Comparison of ENCODE assay signal across 1 cellular context in the genomic region with DNA sequence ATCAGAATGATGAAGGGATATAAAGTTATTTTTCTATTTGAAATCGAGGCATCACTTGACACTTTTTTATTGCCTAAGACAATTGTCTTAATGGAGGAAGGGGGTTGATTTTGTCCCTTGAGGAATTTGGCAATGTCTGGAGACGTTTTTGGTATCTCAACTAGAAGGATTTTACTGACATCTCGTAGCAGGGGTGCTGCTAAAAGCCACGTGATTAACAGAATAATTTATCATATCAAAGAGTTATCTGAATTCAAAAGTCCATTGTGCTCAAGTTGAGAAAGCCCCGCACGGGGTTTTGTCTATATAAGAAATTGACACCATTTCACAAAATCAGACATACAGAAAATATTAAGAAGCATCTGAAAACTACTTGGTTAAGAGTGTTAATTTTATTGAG.
TF ChIP-seq lines count a peak whose summit lies in the region.

No MANE protein-coding gene starts in this region.

TF ChIP-seq in GM23338, 12 proteins besides CTCF, POLR2A, EP300 and RAD21 (continued from another document):
- TF ChIP-seq, protein P1, sequence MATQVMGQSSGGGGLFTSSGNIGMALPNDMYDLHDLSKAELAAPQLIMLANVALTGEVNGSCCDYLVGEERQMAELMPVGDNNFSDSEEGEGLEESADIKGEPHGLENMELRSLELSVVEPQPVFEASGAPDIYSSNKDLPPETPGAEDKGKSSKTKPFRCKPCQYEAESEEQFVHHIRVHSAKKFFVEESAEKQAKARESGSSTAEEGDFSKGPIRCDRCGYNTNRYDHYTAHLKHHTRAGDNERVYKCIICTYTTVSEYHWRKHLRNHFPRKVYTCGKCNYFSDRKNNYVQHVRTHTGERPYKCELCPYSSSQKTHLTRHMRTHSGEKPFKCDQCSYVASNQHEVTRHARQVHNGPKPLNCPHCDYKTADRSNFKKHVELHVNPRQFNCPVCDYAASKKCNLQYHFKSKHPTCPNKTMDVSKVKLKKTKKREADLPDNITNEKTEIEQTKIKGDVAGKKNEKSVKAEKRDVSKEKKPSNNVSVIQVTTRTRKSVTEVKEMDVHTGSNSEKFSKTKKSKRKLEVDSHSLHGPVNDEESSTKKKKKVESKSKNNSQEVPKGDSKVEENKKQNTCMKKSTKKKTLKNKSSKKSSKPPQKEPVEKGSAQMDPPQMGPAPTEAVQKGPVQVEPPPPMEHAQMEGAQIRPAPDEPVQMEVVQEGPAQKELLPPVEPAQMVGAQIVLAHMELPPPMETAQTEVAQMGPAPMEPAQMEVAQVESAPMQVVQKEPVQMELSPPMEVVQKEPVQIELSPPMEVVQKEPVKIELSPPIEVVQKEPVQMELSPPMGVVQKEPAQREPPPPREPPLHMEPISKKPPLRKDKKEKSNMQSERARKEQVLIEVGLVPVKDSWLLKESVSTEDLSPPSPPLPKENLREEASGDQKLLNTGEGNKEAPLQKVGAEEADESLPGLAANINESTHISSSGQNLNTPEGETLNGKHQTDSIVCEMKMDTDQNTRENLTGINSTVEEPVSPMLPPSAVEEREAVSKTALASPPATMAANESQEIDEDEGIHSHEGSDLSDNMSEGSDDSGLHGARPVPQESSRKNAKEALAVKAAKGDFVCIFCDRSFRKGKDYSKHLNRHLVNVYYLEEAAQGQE (IDR thresholded peaks at IDR 0.05; ENCODE audit: unreplicated experiment) = no peak
- TF ChIP-seq CREB1 (CRISPR knock-in tag; IDR thresholded peaks at IDR 0.05; ENCODE audit: low read depth) (no peak), POLR2AphosphoS5 (IDR thresholded peaks at IDR 0.05; ENCODE audit: low read depth) (no peak)
